In the genomic region with DNA sequence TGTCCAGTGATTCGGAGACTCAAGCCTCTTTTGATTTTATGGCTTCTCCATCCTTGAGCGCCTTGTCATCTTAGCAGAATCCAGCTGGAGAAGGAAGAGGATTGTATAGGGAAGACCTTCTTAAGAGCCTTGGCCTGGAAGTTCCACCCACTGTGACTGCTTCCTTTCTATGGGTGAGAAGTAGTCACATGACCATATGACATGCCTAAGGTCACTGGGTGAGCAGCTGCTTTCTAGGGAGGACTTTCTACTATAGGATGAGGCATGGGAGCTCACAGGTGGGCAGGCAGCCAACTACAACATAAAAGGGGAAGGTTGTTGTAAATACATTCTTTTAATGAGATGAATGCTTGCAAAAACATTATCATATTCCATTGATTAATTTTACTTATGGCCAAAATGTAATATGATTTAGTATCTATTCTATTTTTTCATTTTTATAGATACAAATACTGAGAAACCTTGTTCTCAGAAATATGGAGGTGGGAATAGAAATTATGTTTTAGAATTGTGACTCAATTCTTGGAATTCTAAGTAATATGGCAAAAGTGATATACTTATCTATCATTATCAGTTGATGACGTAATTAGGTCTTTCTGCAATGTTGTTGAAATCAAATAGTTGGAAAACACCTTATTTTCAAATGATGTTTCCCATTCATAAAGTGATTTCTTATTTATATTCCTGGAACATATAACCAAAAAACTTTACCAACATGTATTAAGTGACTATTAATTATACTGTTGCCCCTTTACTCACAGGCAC, we compare ENCODE assay signal across 1 cellular context.
A peak's percentile ranks its signal among the peaks of the same experiment; 100 is the strongest.
TF ChIP-seq lines count a peak whose summit lies in the region.

No MANE protein-coding gene starts in this region.

TF ChIP-seq in WTC11, 78 proteins besides CTCF, POLR2A, EP300 and RAD21:
- TF ChIP-seq, protein P1, sequence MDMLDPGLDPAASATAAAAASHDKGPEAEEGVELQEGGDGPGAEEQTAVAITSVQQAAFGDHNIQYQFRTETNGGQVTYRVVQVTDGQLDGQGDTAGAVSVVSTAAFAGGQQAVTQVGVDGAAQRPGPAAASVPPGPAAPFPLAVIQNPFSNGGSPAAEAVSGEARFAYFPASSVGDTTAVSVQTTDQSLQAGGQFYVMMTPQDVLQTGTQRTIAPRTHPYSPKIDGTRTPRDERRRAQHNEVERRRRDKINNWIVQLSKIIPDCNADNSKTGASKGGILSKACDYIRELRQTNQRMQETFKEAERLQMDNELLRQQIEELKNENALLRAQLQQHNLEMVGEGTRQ (CRISPR knock-in tag; IDR thresholded peaks at IDR 0.05): peak; percentile 46
- TF ChIP-seq, protein P2, sequence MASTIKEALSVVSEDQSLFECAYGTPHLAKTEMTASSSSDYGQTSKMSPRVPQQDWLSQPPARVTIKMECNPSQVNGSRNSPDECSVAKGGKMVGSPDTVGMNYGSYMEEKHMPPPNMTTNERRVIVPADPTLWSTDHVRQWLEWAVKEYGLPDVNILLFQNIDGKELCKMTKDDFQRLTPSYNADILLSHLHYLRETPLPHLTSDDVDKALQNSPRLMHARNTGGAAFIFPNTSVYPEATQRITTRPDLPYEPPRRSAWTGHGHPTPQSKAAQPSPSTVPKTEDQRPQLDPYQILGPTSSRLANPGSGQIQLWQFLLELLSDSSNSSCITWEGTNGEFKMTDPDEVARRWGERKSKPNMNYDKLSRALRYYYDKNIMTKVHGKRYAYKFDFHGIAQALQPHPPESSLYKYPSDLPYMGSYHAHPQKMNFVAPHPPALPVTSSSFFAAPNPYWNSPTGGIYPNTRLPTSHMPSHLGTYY (CRISPR knock-in tag; IDR thresholded peaks at IDR 0.05): no peak
